Comparison of ENCODE assay signal across 15 cellular contexts in genomic region chr1:113946112-113946511, GRCh38. TPM values are rescaled to one million over a fixed set of nuclear protein-coding genes. Genes with fewer than 3 reads are reported as not detected.
DNase-seq lines count a peak whose midpoint lies in the region; ATAC-seq, FAIRE-seq and TF ChIP-seq lines count a peak whose summit lies in the region.
"Had no signal": no experiment of that assay in that cellular context is flagged by ENCODE, and none has a peak within 500 bp of the region (broad histone marks: within the 10 kb centered on the region; RNA-seq: fewer than 3 reads in every experiment).

No MANE protein-coding gene starts in this region.

- no peak overlapping the region for H2BK5ac ChIP-seq in H9 (ENCODE audit: insufficient read length, low read length)

- peaks cover 23 to 54% of the 10 kb centered on the region in 2 donors for H3K36me3 Mint-ChIP-seq in CD14-positive monocyte
- H3K36me3 Mint-ChIP-seq in WTC11, result peaks cover 12% of the 10 kb centered on the region
- peaks cover 7 to 25% (median 12%) of the 10 kb centered on the region in 3 experiments; a peak in 6 of 7 replicates for H3K36me3 Mint-ChIP-seq in H9 (ENCODE audit: insufficient read depth in 1 of 3, low read depth in 3 of 3)

- H3K9me3 ChIP-seq in H9 (ENCODE audit: control insufficient read depth, low read depth, low read length), result no peaks in the 10 kb centered on the region
- H3K9me3 ChIP-seq: psoas muscle, tibial artery had no signal

- H3K79me1 ChIP-seq in H9 (ENCODE audit: insufficient read depth, low read depth, low read length, poor library complexity, severe bottlenecking), result peaks cover 9% of the 10 kb centered on the region

- H4K20me1 ChIP-seq in H9 (ENCODE audit: control insufficient read depth, insufficient read depth, insufficient read length), result no peaks in the 10 kb centered on the region

- no peak overlapping the region for H3T11ph ChIP-seq in H9 (ENCODE audit: low read length)

- no peak overlapping the region for H3K56ac ChIP-seq in H9 (ENCODE audit: insufficient read length, low read depth, low read length)

- H3K14ac ChIP-seq in H9 (ENCODE audit: insufficient read depth, low read length), result no peak overlapping the region

- no peak overlapping the region for H2BK15ac ChIP-seq in H9 (ENCODE audit: low read depth, low read length)

- peak; percentile 57 for FAIRE-seq in H54 (lab: Jason Lieb, UNC)
- FAIRE-seq: kidney, TTC549 had no signal

- H3K79me2 ChIP-seq in H9 (ENCODE audit: insufficient read depth, low read length), result no peaks in the 10 kb centered on the region; the same call in 1 of the 2 replicates

- H2BK20ac ChIP-seq in H9 (ENCODE audit: low read depth, low read length, poor library complexity, severe bottlenecking), result no peak overlapping the region

- H3K4me2 ChIP-seq in H9 (ENCODE audit: insufficient read depth, insufficient read length, low read length), result no peak overlapping the region

- no peak overlapping the region for H3K4me3 Mint-ChIP-seq in CD14-positive monocyte
- no peak overlapping the region for H3K4me3 Mint-ChIP-seq in WTC11
- H3K4me3 Mint-ChIP-seq in H9, result no peak overlapping the region

- H3K27me3 ChIP-seq in H9 (ENCODE audit: insufficient read depth, low read length), result no peaks in the 10 kb centered on the region
- H3K27me3 ChIP-seq: tibial artery had no signal

- H3K4me1 ChIP-seq in H9 (ENCODE audit: insufficient read depth, low read length), result peaks cover 3% of the 10 kb centered on the region; the same call in 1 of the 2 replicates

- no peak overlapping the region for H2BK120ac ChIP-seq in H9 (ENCODE audit: low read depth, low read length, poor library complexity, severe bottlenecking)

- no peak overlapping the region for H2BK12ac ChIP-seq in H9 (ENCODE audit: insufficient read length, low read depth, low read length)

- H2AFZ ChIP-seq in H9 (ENCODE audit: low read length), result no peak overlapping the region

- H3K27ac Mint-ChIP-seq in CD14-positive monocyte (peak overlapping the region in 5 of 7 donors; percentile 23 to 79 (median 59)), WTC11 (no peak overlapping the region), H9 (peak overlapping the region in 1 of 3 experiments; percentile 35; a peak in 1 of 7 replicates)

- no peak overlapping the region for H3K18ac ChIP-seq in H9 (ENCODE audit: insufficient read length, low read depth, low read length)

- no peak overlapping the region for H4K5ac ChIP-seq in H9 (ENCODE audit: insufficient read length, low read depth, low read length)

- DNase-seq in CD14-positive monocyte (ENCODE audit: low spot score) (no peak), H54 (ENCODE audit: insufficient read length, low spot score) (no peak), WTC11 (ENCODE audit: low spot score) (no peak), iPS-NIHi11 (ENCODE audit: low spot score) (peak; percentile 14), H9 (no peak), SKM-1 (lab: John Stamatoyannopoulos, UW; ENCODE audit: unreplicated experiment) (no peak)
- DNase-seq: anterior cingulate cortex, head of caudate nucleus, kidney, psoas muscle, Right ventricle myocardium superior, tibial artery had no signal

- CTCF ChIA-PET in WTC11 (lab: Charles Lee), result interaction anchor here (0.9 to 2.4 kb wide), 8 partner anchors 16 to 401 kb away, joined by 3 to 7 read pairs (median 3); partner anchors contain the start of genes AP4B1 and OLFML3

- H3K9ac ChIP-seq in H9 (ENCODE audit: extremely low read depth, insufficient read length, low read length), result no peak overlapping the region

- WGBS in H9 (ENCODE audit: extremely low coverage, insufficient read length, low lambda C conversion rate), result no CpG with 5 or more reads among the region's 1 CpG

- no peaks in the 10 kb centered on the region for H3K23me2 ChIP-seq in H9 (ENCODE audit: insufficient read length, low read depth, low read length, poor library complexity, severe bottlenecking)

- H4K8ac ChIP-seq in H9 (replicated peaks; ENCODE audit: insufficient read length, low read depth, low read length), result no peak overlapping the region

- H3K4ac ChIP-seq in H9 (ENCODE audit: low read depth, low read length), result no peak overlapping the region

- intact Hi-C loops in CD14-positive monocyte (cut with micrococcal nuclease), result loop anchor here in 1 of 2 donors (2.0 kb wide), 1 partner anchor 13 kb away; no protein-coding TSS in a partner anchor

- H3K27ac ChIP-seq in H9 (ENCODE audit: insufficient read length, low read depth, low read length), result no peak overlapping the region

- peaks cover 60% of the 10 kb centered on the region for H3K4me1 Mint-ChIP-seq in CD14-positive monocyte
- peaks cover 23% of the 10 kb centered on the region for H3K4me1 Mint-ChIP-seq in WTC11
- H3K4me1 Mint-ChIP-seq in H9, result peaks cover 20 to 24% of the 10 kb centered on the region in 2 experiments

- H3K23ac ChIP-seq in H9 (ENCODE audit: insufficient read length, low read depth, low read length), result no peak overlapping the region

- TF ChIP-seq POLR2A in H54 (IDR thresholded peaks at IDR 0.05; ENCODE audit: low read depth, low read length), result no peak

- POLR2A ChIA-PET in WTC11 (lab: Charles Lee), result no interaction called here

- no peak overlapping the region for H2AK5ac ChIP-seq in H9 (ENCODE audit: insufficient read length, low read length)

- peak; percentile 46; the same call in 1 of the 2 replicates for ATAC-seq in WTC11
- no peak for ATAC-seq in HG03045 (IDR thresholded peaks at IDR 0.05; ENCODE audit: unreplicated experiment)
- no peak for ATAC-seq in HG03025 (IDR thresholded peaks at IDR 0.05; ENCODE audit: low FRiP score, unreplicated experiment)
- ATAC-seq: psoas muscle had no signal

- TF ChIP-seq CTCF in CD14-positive monocyte (IDR thresholded peaks at IDR 0.05), result no peak
- TF ChIP-seq CTCF in WTC11 (IDR thresholded peaks at IDR 0.05), result no peak
- TF ChIP-seq CTCF in H9 (conservative IDR thresholded peaks at IDR 0.05), result no peak

- H3K27me3 Mint-ChIP-seq in CD14-positive monocyte (ENCODE audit: low read depth in 3 of 3), result peaks cover 0 to 1% (median 0%) of the 10 kb centered on the region in 3 donors
- no peaks in the 10 kb centered on the region for H3K27me3 Mint-ChIP-seq in WTC11 (ENCODE audit: low read depth)
- H3K27me3 Mint-ChIP-seq in H9 (ENCODE audit: low read depth), result no peaks in the 10 kb centered on the region

- H3K9me3 Mint-ChIP-seq in CD14-positive monocyte (no peaks in the 10 kb centered on the region), WTC11 (no peaks in the 10 kb centered on the region), H9 (no peaks in the 10 kb centered on the region)

- H4K91ac ChIP-seq in H9 (ENCODE audit: insufficient read length, low read depth, low read length), result no peak overlapping the region

TF ChIP-seq in WTC11, 78 proteins besides CTCF, POLR2A, EP300 and RAD21:
- TF ChIP-seq JUN (CRISPR knock-in tag; IDR thresholded peaks at IDR 0.05), result no peak
- no peak for TF ChIP-seq FOXK1 (CRISPR knock-in tag; IDR thresholded peaks at IDR 0.05)
- TF ChIP-seq TCF7 (CRISPR knock-in tag; IDR thresholded peaks at IDR 0.05; ENCODE audit: low read depth), result no peak
- no peak for TF ChIP-seq NR1H2 (CRISPR knock-in tag; IDR thresholded peaks at IDR 0.05)
- TF ChIP-seq, protein P1, sequence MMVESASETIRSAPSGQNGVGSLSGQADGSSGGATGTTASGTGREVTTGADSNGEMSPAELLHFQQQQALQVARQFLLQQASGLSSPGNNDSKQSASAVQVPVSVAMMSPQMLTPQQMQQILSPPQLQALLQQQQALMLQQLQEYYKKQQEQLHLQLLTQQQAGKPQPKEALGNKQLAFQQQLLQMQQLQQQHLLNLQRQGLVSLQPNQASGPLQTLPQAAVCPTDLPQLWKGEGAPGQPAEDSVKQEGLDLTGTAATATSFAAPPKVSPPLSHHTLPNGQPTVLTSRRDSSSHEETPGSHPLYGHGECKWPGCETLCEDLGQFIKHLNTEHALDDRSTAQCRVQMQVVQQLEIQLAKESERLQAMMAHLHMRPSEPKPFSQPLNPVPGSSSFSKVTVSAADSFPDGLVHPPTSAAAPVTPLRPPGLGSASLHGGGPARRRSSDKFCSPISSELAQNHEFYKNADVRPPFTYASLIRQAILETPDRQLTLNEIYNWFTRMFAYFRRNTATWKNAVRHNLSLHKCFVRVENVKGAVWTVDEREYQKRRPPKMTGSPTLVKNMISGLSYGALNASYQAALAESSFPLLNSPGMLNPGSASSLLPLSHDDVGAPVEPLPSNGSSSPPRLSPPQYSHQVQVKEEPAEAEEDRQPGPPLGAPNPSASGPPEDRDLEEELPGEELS (CRISPR knock-in tag; IDR thresholded peaks at IDR 0.05), result no peak
- no peak for TF ChIP-seq ZNF219 (CRISPR knock-in tag; IDR thresholded peaks at IDR 0.05; ENCODE audit: borderline replicate concordance)
- no peak for TF ChIP-seq IRF2 (CRISPR knock-in tag; IDR thresholded peaks at IDR 0.05; ENCODE audit: borderline replicate concordance, low read depth)
TF ChIP-seq in WTC11: peak in this region for 0.

RNA-seq across cellular contexts. Expression of gene HIPK1, which starts 17.0 kb away (rescaled TPM):
- 10 to 100 TPM; 10.1 to 14.8 TPM for polyA plus RNA-seq in CD14-positive monocyte
- total RNA-seq in WTC11 (2021) (52.2 to 56.9 TPM (median 53.9 TPM) in 3 replicates), H9 (2021) (65.7 and 68.1 TPM in 2 replicates)

RNA-seq across cellular contexts. Expression of gene OLFML3, which starts 33.2 kb away (rescaled TPM):
- under 1 TPM; 0.28 to 0.37 TPM for polyA plus RNA-seq in CD14-positive monocyte
- 65.8 to 91.1 TPM (median 90.4 TPM) in 3 replicates for total RNA-seq in WTC11 (2021)
- 171 and 176 TPM in 2 replicates for total RNA-seq in H9 (2021)

RNA-seq across cellular contexts. Expression of gene DCLRE1B, which starts 41.0 kb away (rescaled TPM):
- 1 to 10 TPM; 4.5 to 5.7 TPM for polyA plus RNA-seq in CD14-positive monocyte
- total RNA-seq in WTC11 (2021) (9.4 to 11.1 TPM (median 9.5 TPM) in 3 replicates), H9 (2021) (12.0 and 13.4 TPM in 2 replicates)

RNA-seq across cellular contexts. Expression of gene AP4B1, which starts 41.5 kb away (rescaled TPM):
- 1 to 10 TPM; 3.5 to 6.1 TPM for polyA plus RNA-seq in CD14-positive monocyte
- 10.6 to 14.2 TPM (median 13.6 TPM) in 3 replicates for total RNA-seq in WTC11 (2021)
- 19.3 and 19.7 TPM in 2 replicates for total RNA-seq in H9 (2021)

RNA-seq across cellular contexts. Expression of gene BCL2L15, which starts 58.7 kb away (rescaled TPM):
- polyA plus RNA-seq in CD14-positive monocyte, result not detected
- 0.17 to 0.30 TPM (median 0.18 TPM) in 3 replicates for total RNA-seq in WTC11 (2021)
- 0.22 and 0.53 TPM in 2 replicates for total RNA-seq in H9 (2021)
- total RNA-seq: Right ventricle myocardium superior had no signal
